In genomic region chr10:21687197-21687993, GRCh38 we compare ENCODE assay signal across 1 cellular context.
A peak's percentile ranks its signal among the peaks of the same experiment; 100 is the strongest.
TF ChIP-seq lines count a peak whose summit lies in the region.

No MANE protein-coding gene starts in this region.

TF ChIP-seq in SK-N-SH, 30 proteins besides CTCF, POLR2A, EP300 and RAD21 (continued from another document):
- TF ChIP-seq REST (IDR thresholded peaks at IDR 0.05; ENCODE audit: low read depth, low read length) (no peak), ELF1 (IDR thresholded peaks at IDR 0.05) (no peak), FOSL2 (IDR thresholded peaks at IDR 0.05; ENCODE audit: borderline replicate concordance, low read depth) (0 out of 2 replicates have a peak, but pooled peaks have one; percentile 7), YY1 (IDR thresholded peaks at IDR 0.05; ENCODE audit: low read depth) (no peak)
